Comparison of ENCODE assay signal across 1 cellular context in genomic region chr3:15291589-15292541, GRCh38.
TF ChIP-seq lines count a peak whose summit lies in the region.

No MANE protein-coding gene starts in this region.

TF ChIP-seq in GM12878, 131 proteins besides CTCF, POLR2A, EP300 and RAD21 (continued from another document and continues in another):
- TF ChIP-seq NKRF (conservative IDR thresholded peaks at IDR 0.05) (0 out of 2 replicates have a peak, but pooled peaks have one; percentile 18), ETV6 (conservative IDR thresholded peaks at IDR 0.05 in 1 of 2, IDR thresholded peaks at IDR 0.05 in 1 of 2; ENCODE audit: borderline replicate concordance in 1 of 2, low read depth in 1 of 2) (peak in 1 of 2 experiments; percentile 91; a peak in 2 of 4 replicates), CREM (IDR thresholded peaks at IDR 0.05; ENCODE audit: low read depth) (peak; percentile 49; the same call in 1 of the 2 replicates), CREB1 (IDR thresholded peaks at IDR 0.05; ENCODE audit: low read depth) (peak; percentile 27; the same call in 1 of the 2 replicates), ZNF207 (IDR thresholded peaks at IDR 0.05; ENCODE audit: borderline replicate concordance) (no peak), RBBP5 (conservative IDR thresholded peaks at IDR 0.05) (no peak), EED (IDR thresholded peaks at IDR 0.05; ENCODE audit: low read depth) (peak; percentile 97), HSF1 (IDR thresholded peaks at IDR 0.05; ENCODE audit: low read depth, low read length) (no peak), TCF12 (IDR thresholded peaks at IDR 0.05; ENCODE audit: low read depth, low read length) (peak; percentile 82), ESRRA (IDR thresholded peaks at IDR 0.05; ENCODE audit: low read length) (no peak), CHD4 (IDR thresholded peaks at IDR 0.05) (no peak), SREBF1 (IDR thresholded peaks at IDR 0.05; ENCODE audit: low read length) (no peak), NFXL1 (IDR thresholded peaks at IDR 0.05; ENCODE audit: borderline replicate concordance) (no peak), ZNF384 (IDR thresholded peaks at IDR 0.05; ENCODE audit: borderline replicate concordance, low read depth, low read length) (no peak), REST (IDR thresholded peaks at IDR 0.05; ENCODE audit: low read depth, low read length) (no peak), SREBF2 (IDR thresholded peaks at IDR 0.05; ENCODE audit: low read length) (no peak), CUX1 (IDR thresholded peaks at IDR 0.05; ENCODE audit: insufficient replicate concordance, low read depth, low read length) (no peak), TAF1 (IDR thresholded peaks at IDR 0.05; ENCODE audit: borderline replicate concordance, low read depth, low read length) (no peak), HCFC1 (IDR thresholded peaks at IDR 0.05; ENCODE audit: low read length) (no peak), BRCA1 (IDR thresholded peaks at IDR 0.05; ENCODE audit: low read depth, low read length) (no peak), SIN3A (IDR thresholded peaks at IDR 0.05; ENCODE audit: low read depth, low read length) (no peak), SP1 (IDR thresholded peaks at IDR 0.05; ENCODE audit: low read depth, low read length) (no peak), USF1 (IDR thresholded peaks at IDR 0.05; ENCODE audit: borderline replicate concordance, extremely low read length, insufficient read depth, low read depth, low read length) (no peak), ZBTB4 (CRISPR knock-in tag; IDR thresholded peaks at IDR 0.05) (no peak), HDGF (IDR thresholded peaks at IDR 0.05) (0 out of 2 replicates have a peak, but pooled peaks have one; percentile 34), NR2F1 (conservative IDR thresholded peaks at IDR 0.05) (peak; percentile 61), ZNF592 (IDR thresholded peaks at IDR 0.05) (no peak), SMAD5 (IDR thresholded peaks at IDR 0.05; ENCODE audit: low read depth) (no peak), TBL1XR1 (IDR thresholded peaks at IDR 0.05; ENCODE audit: low read depth, low read length) (no peak), RELB (IDR thresholded peaks at IDR 0.05; ENCODE audit: low read depth) (peak; percentile 50)
